In the genomic region with DNA sequence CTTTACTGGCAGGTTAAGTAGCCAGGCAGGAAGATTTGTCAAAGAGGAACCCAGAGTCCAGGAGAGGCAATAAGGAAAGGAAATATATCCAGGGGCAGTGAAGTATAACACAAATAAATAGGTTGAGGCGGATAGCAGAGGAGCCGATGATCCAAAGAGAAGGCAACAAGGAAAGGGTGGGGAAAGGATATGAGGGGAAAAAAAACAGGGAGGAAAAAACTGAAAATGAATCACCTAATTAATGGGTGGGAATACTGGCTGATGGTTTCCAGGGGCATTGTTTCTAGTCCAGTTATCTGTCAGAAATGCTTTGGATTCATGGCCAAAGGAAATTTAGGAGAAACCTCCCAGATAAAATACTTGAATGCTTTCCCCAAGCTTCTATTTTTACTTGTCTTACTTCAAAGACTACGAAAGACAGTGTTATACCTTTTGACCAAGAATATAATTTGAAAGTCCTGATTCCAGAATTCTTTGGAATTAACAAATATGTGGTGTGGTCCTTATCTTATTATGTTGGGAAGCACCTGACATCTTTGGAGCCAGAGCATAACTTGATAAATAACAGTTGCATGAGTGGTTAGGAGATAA, we compare ENCODE assay signal across 11 cellular contexts.
DNase-seq lines count a peak whose midpoint lies in the region; ATAC-seq and TF ChIP-seq lines count a peak whose summit lies in the region.
"Had no signal": no experiment of that assay in that cellular context is flagged by ENCODE, and none has a peak within 500 bp of the region (broad histone marks: within the 10 kb centered on the region; RNA-seq: fewer than 3 reads in every experiment).

No MANE protein-coding gene starts in this region.

- peaks cover 41% of the 10 kb centered on the region for H3K4me1 Mint-ChIP-seq in activated CD4-positive, alpha-beta T cell treated with anti-CD3 and anti-CD28 coated beads, Interleukin-2, amount 10 ng/mL, durations not matched to agents 24 days and 14 days
- peaks cover 36% of the 10 kb centered on the region for H3K4me1 Mint-ChIP-seq in Calu3 (ENCODE audit: low read depth, unreplicated experiment)

- no peak overlapping the region for H3K9ac ChIP-seq in mucosa of rectum (ENCODE audit: low read depth in 1 of 2, low read length in 2 of 2)
- H3K9ac ChIP-seq: neural progenitor cell had no signal

- H3K4me3 ChIP-seq in coronary artery (no peak overlapping the region), mucosa of rectum (ENCODE audit: low read length in 2 of 2) (no peak overlapping the region), upper lobe of right lung (no peak overlapping the region)
- H3K4me3 ChIP-seq: neural progenitor cell, Peyer's patch had no signal

- no peak for ATAC-seq in upper lobe of right lung

- peaks cover 5% of the 10 kb centered on the region for H3K9me3 Mint-ChIP-seq in activated CD4-positive, alpha-beta T cell treated with anti-CD3 and anti-CD28 coated beads, Interleukin-2, amount 10 ng/mL, durations not matched to agents 24 days and 14 days
- H3K9me3 Mint-ChIP-seq in Calu3 (ENCODE audit: low read depth, unreplicated experiment) = no peaks in the 10 kb centered on the region
- H3K9me3 Mint-ChIP-seq: neural progenitor cell had no signal

- H3K4me1 ChIP-seq in mucosa of rectum (ENCODE audit: control insufficient read depth in 2 of 2, insufficient read depth in 2 of 2, low read length in 2 of 2) (peaks cover 15 to 17% of the 10 kb centered on the region in 2 donors), upper lobe of right lung (peaks cover 33% of the 10 kb centered on the region)
- H3K4me1 ChIP-seq: Peyer's patch had no signal

- H3K4me3 Mint-ChIP-seq in activated CD4-positive, alpha-beta T cell treated with anti-CD3 and anti-CD28 coated beads, Interleukin-2, amount 10 ng/mL, durations not matched to agents 24 days and 14 days = no peak overlapping the region
- no peak overlapping the region for H3K4me3 Mint-ChIP-seq in Calu3 (ENCODE audit: low read depth, unreplicated experiment)
- H3K4me3 Mint-ChIP-seq: neural progenitor cell had no signal

- no peak for TF ChIP-seq CTCF in coronary artery (IDR thresholded peaks at IDR 0.05)
- no peak for TF ChIP-seq CTCF in upper lobe of right lung (IDR thresholded peaks at IDR 0.05)
- TF ChIP-seq CTCF in Calu3 (IDR thresholded peaks at IDR 0.05; ENCODE audit: unreplicated experiment) = no peak

- H3K27me3 ChIP-seq in mucosa of rectum (ENCODE audit: control insufficient read depth in 2 of 2, insufficient read depth in 2 of 2, low read length in 2 of 2) = no peaks in the 10 kb centered on the region
- H3K27me3 ChIP-seq in upper lobe of right lung = no peaks in the 10 kb centered on the region
- H3K27me3 ChIP-seq: neural progenitor cell, Peyer's patch had no signal

- intact Hi-C loops in activated CD4-positive, alpha-beta T cell treated with anti-CD3 and anti-CD28 coated beads, Interleukin-2, amount 10 ng/mL, durations not matched to agents 24 days and 14 days (cut with micrococcal nuclease) = no loop called here
- intact Hi-C loops in upper lobe of right lung (cut with DNase I) = no loop called here
- intact Hi-C loops in Calu3 (cut with micrococcal nuclease; ENCODE audit: unreplicated experiment) = no loop called here

- H3K27me3 Mint-ChIP-seq in activated CD4-positive, alpha-beta T cell treated with anti-CD3 and anti-CD28 coated beads, Interleukin-2, amount 10 ng/mL, durations not matched to agents 24 days and 14 days = peaks cover 5% of the 10 kb centered on the region
- H3K27me3 Mint-ChIP-seq in Calu3 (ENCODE audit: unreplicated experiment) = no peaks in the 10 kb centered on the region

- H3K27ac Mint-ChIP-seq in activated CD4-positive, alpha-beta T cell treated with anti-CD3 and anti-CD28 coated beads, Interleukin-2, amount 10 ng/mL, durations not matched to agents 24 days and 14 days = no peak overlapping the region
- H3K27ac Mint-ChIP-seq in Calu3 (ENCODE audit: unreplicated experiment) = no peak overlapping the region
- H3K27ac Mint-ChIP-seq: neural progenitor cell had no signal

- no TSS peak for BruUV-seq in Calu3 (replicated peaks; lab: Mats Ljungman, UMichigan)

- H3K36me3 ChIP-seq in mucosa of rectum (ENCODE audit: control insufficient read depth in 2 of 2, insufficient read depth in 2 of 2, low read length in 2 of 2) (no peaks in the 10 kb centered on the region), upper lobe of right lung (no peaks in the 10 kb centered on the region)
- H3K36me3 ChIP-seq: neural progenitor cell, Peyer's patch had no signal

- DNase-seq in activated CD4-positive, alpha-beta T cell treated with anti-CD3 and anti-CD28 coated beads, Interleukin-2, amount 10 ng/mL, durations not matched to agents 24 days and 14 days = peak; percentile 41
- no peak for DNase-seq in activated CD4-positive, alpha-beta T cell treated with anti-CD3 and anti-CD28 coated beads, Interleukin-2, amount 50 U/mL, for 4 hours
- DNase-seq in coronary artery (ENCODE audit: low spot score) (no peak), upper lobe of right lung (no peak), amygdala (lab: John Stamatoyannopoulos, UW) (no peak), NCI-H774 (lab: John Stamatoyannopoulos, UW) (no peak), Calu3 (no peak)
- DNase-seq: activated effector memory CD4-positive, alpha-beta T cell treated with Interleukin-2 at 50 U/mL for 16 hours; Peyer's patch had no signal

- H3K9me3 ChIP-seq in mucosa of rectum (ENCODE audit: control insufficient read depth in 2 of 2, low read length in 2 of 2) = no peaks in the 10 kb centered on the region
- H3K9me3 ChIP-seq in upper lobe of right lung = no peaks in the 10 kb centered on the region
- H3K9me3 ChIP-seq: Peyer's patch had no signal

- H3K36me3 Mint-ChIP-seq in activated CD4-positive, alpha-beta T cell treated with anti-CD3 and anti-CD28 coated beads, Interleukin-2, amount 10 ng/mL, durations not matched to agents 24 days and 14 days (ENCODE audit: low read depth) = peaks cover 8% of the 10 kb centered on the region
- H3K36me3 Mint-ChIP-seq in Calu3 (ENCODE audit: insufficient read depth, unreplicated experiment) = peaks cover 2% of the 10 kb centered on the region
- H3K36me3 Mint-ChIP-seq: neural progenitor cell had no signal

- CTCF ChIA-PET in Calu3 (lab: Charles Lee) = interaction anchor here (0.6 kb wide), 1 partner anchor 23 kb away, joined by 4 read pairs; no protein-coding TSS in a partner anchor

- peak overlapping the region; percentile 43 to 60 for H3K27ac ChIP-seq in coronary artery
- H3K27ac ChIP-seq in mucosa of rectum (ENCODE audit: low read depth in 2 of 2, low read length in 2 of 2) = peak overlapping the region; percentile 16 to 24
- peak overlapping the region; percentile 31 for H3K27ac ChIP-seq in upper lobe of right lung
- H3K27ac ChIP-seq: neural progenitor cell had no signal
